In the genomic region with DNA sequence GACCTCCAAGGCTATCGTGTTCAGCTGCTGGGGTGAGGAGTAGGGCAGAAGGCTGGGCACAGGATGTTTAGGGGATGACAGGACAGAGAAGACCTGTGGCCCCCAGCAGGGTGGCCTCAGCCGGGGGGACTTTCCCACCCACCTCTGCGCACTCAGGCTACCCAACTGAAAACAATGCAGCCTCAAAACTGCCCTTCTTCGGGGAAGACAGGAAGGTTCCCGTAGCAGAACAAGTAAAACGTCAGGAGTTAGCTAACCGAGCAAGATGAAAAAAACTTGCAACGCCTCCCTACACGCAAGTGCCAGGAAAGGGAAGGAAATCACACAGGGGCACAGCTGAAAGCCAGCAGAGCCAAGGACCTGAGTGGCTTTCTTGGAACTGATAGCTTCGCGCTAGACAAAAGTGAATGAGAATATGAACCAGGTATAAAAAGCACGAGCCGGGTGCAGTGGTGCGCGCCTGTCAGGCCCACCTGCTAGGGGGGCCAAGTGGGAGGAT, we compare ENCODE assay signal across 7 cellular contexts. TPM values are rescaled to one million over a fixed set of nuclear protein-coding genes. Genes with fewer than 3 reads are reported as not detected.
DNase-seq lines count a peak whose midpoint lies in the region; ATAC-seq and TF ChIP-seq lines count a peak whose summit lies in the region.

No MANE protein-coding gene starts in this region.

- peak overlapping the region; percentile 89 for H3K27ac Mint-ChIP-seq in stimulated activated naive B cell treated with anti-CD40 and anti-IgM and Interleukin-4, amounts not matched to agents 10 μg/mL and 1 μg/mL and 100 μg/mL, for 72 hours
- H3K27ac Mint-ChIP-seq in HFFc6 = no peak overlapping the region

- peaks cover 0 to 11% of the 10 kb centered on the region in 2 donors for H3K27me3 Mint-ChIP-seq in stimulated activated naive B cell treated with anti-CD40 and anti-IgM and Interleukin-4, amounts not matched to agents 10 μg/mL and 1 μg/mL and 100 μg/mL, for 72 hours
- peaks cover 9% of the 10 kb centered on the region for H3K27me3 Mint-ChIP-seq in HFFc6 (ENCODE audit: insufficient read depth)

- no peak for TF ChIP-seq CTCF in fibroblast of pulmonary artery (IDR thresholded peaks at IDR 0.05; ENCODE audit: low read length, missing control alignments)
- TF ChIP-seq CTCF in HFFc6 (IDR thresholded peaks at IDR 0.05) = no peak

- ATAC-seq in GM21717 (IDR thresholded peaks at IDR 0.05; ENCODE audit: unreplicated experiment) (peak; percentile 55), GM18502 (IDR thresholded peaks at IDR 0.05; ENCODE audit: poor library complexity, unreplicated experiment) (no peak)
- ATAC-seq in stimulated activated naive B cell treated with anti-CD40 and anti-IgM and Interleukin-4, amounts not matched to agents 10 μg/mL and 1 μg/mL and 100 μg/mL, for 72 hours (replicated peaks) = peak; percentile 90

- H3K9me3 Mint-ChIP-seq in stimulated activated naive B cell treated with anti-CD40 and anti-IgM and Interleukin-4, amounts not matched to agents 10 μg/mL and 1 μg/mL and 100 μg/mL, for 72 hours = peaks cover 0 to 3% of the 10 kb centered on the region in 2 donors
- 0 out of 2 replicates have a peak, but pooled peaks cover 6% of the 10 kb centered on the region for H3K9me3 Mint-ChIP-seq in HFFc6

- H3K4me3 ChIP-seq in fibroblast of pulmonary artery (replicated peaks; ENCODE audit: low read depth, low read length) = no peak overlapping the region

- H3K4me1 Mint-ChIP-seq in stimulated activated naive B cell treated with anti-CD40 and anti-IgM and Interleukin-4, amounts not matched to agents 10 μg/mL and 1 μg/mL and 100 μg/mL, for 72 hours = peaks cover 16 to 22% of the 10 kb centered on the region in 2 donors
- H3K4me1 Mint-ChIP-seq in HFFc6 (ENCODE audit: low read depth) = no peaks in the 10 kb centered on the region

- H3K36me3 Mint-ChIP-seq in stimulated activated naive B cell treated with anti-CD40 and anti-IgM and Interleukin-4, amounts not matched to agents 10 μg/mL and 1 μg/mL and 100 μg/mL, for 72 hours = no peaks in the 10 kb centered on the region
- no peaks in the 10 kb centered on the region for H3K36me3 Mint-ChIP-seq in HFFc6 (ENCODE audit: low read depth)

- peak; percentile 66 for DNase-seq in SKM-1 (lab: John Stamatoyannopoulos, UW; ENCODE audit: unreplicated experiment)
- peak; percentile 30 for DNase-seq in fibroblast of pulmonary artery (ENCODE audit: low read depth)
- DNase-seq in stimulated activated naive B cell treated with anti-CD40 and anti-IgM and Interleukin-4, amounts not matched to agents 10 μg/mL and 1 μg/mL and 100 μg/mL, for 72 hours = peak; percentile 65
- DNase-seq in HFFc6 = no peak
- DNase-seq in NK-92 treated with Interleukin-12 subunit alpha and Interleukin-12 subunit beta, amount 100 ng/mL, for 24 hours (lab: John Stamatoyannopoulos, UW) = no peak

- H3K4me3 Mint-ChIP-seq in stimulated activated naive B cell treated with anti-CD40 and anti-IgM and Interleukin-4, amounts not matched to agents 10 μg/mL and 1 μg/mL and 100 μg/mL, for 72 hours = peak overlapping the region; percentile 57 to 67
- H3K4me3 Mint-ChIP-seq in HFFc6 = no peak overlapping the region

RNA-seq across cellular contexts. Expression of a gene that starts 38.4 kb away (rescaled TPM):
- 10 to 100 TPM; 68.9 to 79.4 (median 74.6) TPM for total RNA-seq in HFFc6 (2021; fragmentation: NEBNext Ultra II Directional; extraction: Animal tissue kit (Norgen Biotek cat#: 25700))

RNA-seq across cellular contexts. Expression of a gene that starts 54.3 kb away (rescaled TPM):
- total RNA-seq in HFFc6 (2021; fragmentation: NEBNext Ultra II Directional; extraction: Animal tissue kit (Norgen Biotek cat#: 25700)) = 1 to 10 TPM in 4 of 6 experiments, under 1 TPM in 2; 0.41 to 1.4 (median 1.1) TPM

Comparison
In these comparisons a context has a peak if more than half of its experiments do, and no peak if none do; other contexts are left out.
1. DNase-seq: peak in SKM-1 (single experiment), fibroblast of pulmonary artery (single experiment) and stimulated activated naive B cell treated with anti-CD40 and anti-IgM and Interleukin-4, amounts not matched to agents 10 μg/mL and 1 μg/mL and 100 μg/mL, for 72 hours (single experiment); none in HFFc6 (single experiment) and NK-92 treated with Interleukin-12 subunit alpha and Interleukin-12 subunit beta, amount 100 ng/mL, for 24 hours (single experiment).